Comparison of ENCODE assay signal across 18 cellular contexts in the genomic region with DNA sequence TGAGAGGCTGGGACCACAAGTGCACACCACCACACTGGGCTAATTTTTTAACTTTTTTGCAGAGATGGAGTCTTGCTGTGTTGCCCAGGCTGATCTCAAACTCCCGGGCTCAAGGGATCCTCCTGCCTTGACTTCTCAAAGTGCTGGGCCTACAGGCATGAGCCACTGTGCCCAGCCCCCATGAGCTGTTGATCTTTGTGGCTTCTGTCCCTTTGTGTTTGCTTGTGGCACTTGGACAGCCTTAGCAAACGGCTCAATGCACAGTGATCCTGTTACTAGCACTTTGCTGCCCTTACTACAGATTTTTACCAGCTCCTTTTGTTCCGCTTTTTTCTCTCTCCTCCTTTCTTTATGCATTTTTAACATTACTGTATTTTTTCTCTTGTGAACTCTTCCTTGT.
"Had no signal": no experiment of that assay in that cellular context is flagged by ENCODE, and none has a peak within 500 bp of the region (broad histone marks: within the 10 kb centered on the region; RNA-seq: fewer than 3 reads in every experiment).

No MANE protein-coding gene starts in this region.

- H3K36me3 Mint-ChIP-seq: activated CD4-positive, alpha-beta memory T cell treated with anti-CD3 and anti-CD28 coated beads for 36 hours had no signal

- ATAC-seq: activated naive CD8-positive, alpha-beta T cell treated with anti-CD3 and anti-CD28 coated beads, Interleukin-2, amount 50 U/mL, for 24 hours; gastrocnemius medialis; right cardiac atrium; SK-N-SH treated with all-trans-retinoic acid at 6 μM for 48 hours had no signal

- H3K27me3 ChIP-seq: ascending aorta, colonic mucosa, gastrocnemius medialis, spleen, upper lobe of left lung had no signal

- H3K9me3 ChIP-seq: ascending aorta, colonic mucosa, gastrocnemius medialis, spleen, upper lobe of left lung had no signal

- H3K4me3 ChIP-seq: ascending aorta, colonic mucosa, gastrocnemius medialis, spleen, upper lobe of left lung had no signal

- H3K27me3 Mint-ChIP-seq: activated CD4-positive, alpha-beta memory T cell treated with anti-CD3 and anti-CD28 coated beads for 36 hours; activated naive CD8-positive, alpha-beta T cell treated with anti-CD3 and anti-CD28 coated beads, Interleukin-2, amount 50 U/mL, for 24 hours had no signal

- H3K4me1 ChIP-seq: ascending aorta, colonic mucosa, gastrocnemius medialis had no signal

- H3K36me3 ChIP-seq: ascending aorta, colonic mucosa, gastrocnemius medialis, spleen, upper lobe of left lung had no signal

- H3K4me3 Mint-ChIP-seq: activated CD4-positive, alpha-beta memory T cell treated with anti-CD3 and anti-CD28 coated beads for 36 hours; activated naive CD8-positive, alpha-beta T cell treated with anti-CD3 and anti-CD28 coated beads, Interleukin-2, amount 50 U/mL, for 24 hours had no signal

- H3K9me3 Mint-ChIP-seq: activated CD4-positive, alpha-beta memory T cell treated with anti-CD3 and anti-CD28 coated beads for 36 hours; activated naive CD8-positive, alpha-beta T cell treated with anti-CD3 and anti-CD28 coated beads, Interleukin-2, amount 50 U/mL, for 24 hours had no signal

- DNase-seq: activated CD4-positive, alpha-beta memory T cell treated with anti-CD3 and anti-CD28 coated beads for 36 hours; activated CD4-positive, alpha-beta T cell treated with anti-CD3 and anti-CD28 coated beads for 1 hour; activated naive CD8-positive, alpha-beta T cell treated with anti-CD3 and anti-CD28 coated beads, Interleukin-2, amount 50 U/mL, for 24 hours; activated T-cell treated with anti-CD3 and anti-CD28 coated beads, Interleukin-2, amount 50 U/mL, for 48 hours; colonic mucosa; effector memory CD4-positive, alpha-beta T cell; gastrocnemius medialis; kidney glomerular epithelial cell; posterior cingulate gyrus; right cardiac atrium; spleen; stimulated activated CD4-positive, alpha-beta T cell treated with anti-CD3 and anti-CD28 coated beads, Interleukin-1b, Interleukin-23, amount 100 ng/mL, for 48 hours; stimulated activated naive CD4-positive, alpha-beta T cell; substantia nigra; upper lobe of left lung had no signal

- H3K27ac Mint-ChIP-seq: activated CD4-positive, alpha-beta memory T cell treated with anti-CD3 and anti-CD28 coated beads for 36 hours; activated naive CD8-positive, alpha-beta T cell treated with anti-CD3 and anti-CD28 coated beads, Interleukin-2, amount 50 U/mL, for 24 hours had no signal

- H3K27ac ChIP-seq: ascending aorta, colonic mucosa, epithelial cell of prostate, gastrocnemius medialis, spleen, upper lobe of left lung had no signal
